1 cellular context compared by ENCODE assay signal in genomic region chrX:10083809-10084208, GRCh38.
TF ChIP-seq lines count a peak whose summit lies in the region.

No MANE protein-coding gene starts in this region.

TF ChIP-seq in GM12878, 131 proteins besides CTCF, POLR2A, EP300 and RAD21:
- TF ChIP-seq E2F8 (IDR thresholded peaks at IDR 0.05; ENCODE audit: low read depth, partially characterized antibody) (no peak), CREM (IDR thresholded peaks at IDR 0.05; ENCODE audit: low read depth) (no peak), MYC (IDR thresholded peaks at IDR 0.05; ENCODE audit: insufficient read depth, insufficient read length, insufficient replicate concordance, low read length, severe bottlenecking) (no peak), SP1 (IDR thresholded peaks at IDR 0.05; ENCODE audit: low read depth, low read length) (no peak), E2F4 (IDR thresholded peaks at IDR 0.05; ENCODE audit: low read depth, low read length) (no peak), SMAD1 (IDR thresholded peaks at IDR 0.05; ENCODE audit: low read depth, partially characterized antibody) (no peak), IKZF1 (conservative IDR thresholded peaks at IDR 0.05) (no peak), E4F1 (IDR thresholded peaks at IDR 0.05; ENCODE audit: borderline replicate concordance, partially characterized antibody) (no peak), IRF3 (IDR thresholded peaks at IDR 0.05) (no peak), NFYA (IDR thresholded peaks at IDR 0.05; ENCODE audit: borderline replicate concordance, low read depth, low read length) (no peak), CREB1 (IDR thresholded peaks at IDR 0.05; ENCODE audit: low read depth) (no peak), SIX5 (IDR thresholded peaks at IDR 0.05; ENCODE audit: low read depth, low read length, severe bottlenecking) (no peak), SIN3A (IDR thresholded peaks at IDR 0.05; ENCODE audit: low read depth, low read length) (no peak), RAD51 (IDR thresholded peaks at IDR 0.05) (no peak), MEF2B (IDR thresholded peaks at IDR 0.05; ENCODE audit: partially characterized antibody, poor library complexity, severe bottlenecking) (no peak), TBL1XR1 (IDR thresholded peaks at IDR 0.05; ENCODE audit: low read depth, low read length) (no peak), ZBTB33 (IDR thresholded peaks at IDR 0.05) (no peak)
